ENCODE assay signal across 10 cellular contexts in genomic region chr9:78972303-78973002, GRCh38.
DNase-seq lines count a peak whose midpoint lies in the region; ATAC-seq lines count a peak whose summit lies in the region.
"Had no signal": no experiment of that assay in that cellular context is flagged by ENCODE, and none has a peak within 500 bp of the region (broad histone marks: within the 10 kb centered on the region; RNA-seq: fewer than 3 reads in every experiment).

No MANE protein-coding gene starts in this region.

- DNase-seq in COR-L47 (lab: John Stamatoyannopoulos, UW) (peak; percentile 73), NCI-H146 treated with DMSO at 0.1 percent for 48 hours (lab: John Stamatoyannopoulos, UW; ENCODE audit: unreplicated experiment) (peak; percentile 95), NCI-H748 treated with DMSO at 0.1 percent for 48 hours (lab: John Stamatoyannopoulos, UW) (peak; percentile 99), left lobe of liver (ENCODE audit: low spot score) (no peak), T1000 (lab: John Stamatoyannopoulos, UW) (no peak), GM19238 (ENCODE audit: insufficient read length, low spot score) (no peak)
- DNase-seq: activated CD4-positive, alpha-beta memory T cell treated with anti-CD3 and anti-CD28 coated beads, Interleukin-2, amount 10 ng/mL, durations not matched to agents 7 days and 5 days; activated effector memory CD4-positive, alpha-beta T cell treated with Interleukin-2 at 50 U/mL for 16 hours had no signal

- ATAC-seq in HG02610 (IDR thresholded peaks at IDR 0.05; ENCODE audit: unreplicated experiment) (peak; percentile 73), left lobe of liver (no peak), HG02981 (IDR thresholded peaks at IDR 0.05; ENCODE audit: unreplicated experiment) (no peak)

Comparison
In these comparisons a context has a peak if more than half of its experiments do, and no peak if none do; other contexts are left out.
1. DNase-seq: peak in COR-L47 (single experiment), NCI-H146 treated with DMSO at 0.1 percent for 48 hours (single experiment) and NCI-H748 treated with DMSO at 0.1 percent for 48 hours (single experiment); none in left lobe of liver (single experiment), T1000 (single experiment) and GM19238 (single experiment).